Comparison of ENCODE assay signal across 1 cellular context in genomic region chr17:79790805-79791353, GRCh38.
TF ChIP-seq lines count a peak whose summit lies in the region.

No MANE protein-coding gene starts in this region.

TF ChIP-seq in H1, 55 proteins besides CTCF, POLR2A, EP300 and RAD21:
- peak; percentile 43; the same call in 1 of the 2 replicates for TF ChIP-seq CBX8 (IDR thresholded peaks at IDR 0.05; ENCODE audit: borderline replicate concordance, low read depth, low read length)
- peak; percentile 41 for TF ChIP-seq RNF2 (IDR thresholded peaks at IDR 0.05; ENCODE audit: borderline replicate concordance, low read depth, low read length, missing control alignments, poor library complexity, severe bottlenecking)
- no peak for TF ChIP-seq MAFK (IDR thresholded peaks at IDR 0.05; ENCODE audit: low read depth, low read length)
